11 cellular contexts compared by ENCODE assay signal in the genomic region with DNA sequence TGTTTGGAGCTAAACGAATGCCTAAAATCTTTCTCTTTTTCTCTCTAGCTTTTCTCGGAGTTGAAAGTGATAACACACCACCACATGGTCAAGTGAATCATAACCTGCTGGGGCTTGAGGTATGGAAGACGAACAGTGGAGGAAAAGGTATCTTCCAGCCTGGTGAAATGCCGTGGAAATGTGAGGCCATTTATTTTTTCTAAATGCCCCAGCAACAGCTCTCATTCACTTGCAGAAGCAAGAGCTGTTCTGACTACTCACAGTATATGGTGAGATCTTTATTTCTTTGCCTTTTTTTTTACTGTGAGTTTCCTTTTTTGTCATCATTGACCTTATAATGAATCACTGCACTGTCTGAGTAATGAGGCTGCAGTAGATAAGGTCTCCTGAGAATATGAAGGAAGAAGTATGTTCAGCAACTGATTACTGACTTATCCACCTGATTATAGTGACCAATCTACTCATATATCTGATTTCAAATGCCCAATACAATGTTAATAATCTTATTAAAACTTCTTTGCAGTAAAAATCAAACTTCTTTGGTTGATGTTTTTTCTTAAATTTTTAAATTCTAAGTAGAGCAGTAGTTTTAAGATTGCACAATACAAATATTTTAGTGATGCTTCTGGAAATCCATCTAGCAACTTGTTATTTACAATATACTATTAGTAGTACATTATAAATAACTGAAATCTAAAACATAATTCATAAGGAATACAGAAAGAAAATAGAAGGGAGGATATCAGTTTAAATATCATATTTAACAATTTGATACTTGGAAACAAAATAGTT.
DNase-seq lines count a peak whose midpoint lies in the region; ATAC-seq and TF ChIP-seq lines count a peak whose summit lies in the region.
"Had no signal": no experiment of that assay in that cellular context is flagged by ENCODE, and none has a peak within 500 bp of the region (broad histone marks: within the 10 kb centered on the region; RNA-seq: fewer than 3 reads in every experiment).

No MANE protein-coding gene starts in this region.

- no peak overlapping the region for H3K27ac ChIP-seq in aorta (ENCODE audit: low read depth in 1 of 2, low read length in 2 of 2)
- H3K27ac ChIP-seq: thoracic aorta had no signal

- CTCF ChIA-PET in activated naive CD4-positive, alpha-beta T cell treated with anti-CD3 and anti-CD28 coated beads, Interleukin-2, amount 10 ng/mL, durations not matched to agents 7 days and 5 days (lab: Charles Lee): no interaction called here

- ATAC-seq in activated naive CD4-positive, alpha-beta T cell treated with anti-CD3 and anti-CD28 coated beads, Interleukin-2, amount 50 U/mL, for 72 hours: peak; percentile 72 to 74
- ATAC-seq in HG03095 (IDR thresholded peaks at IDR 0.05; ENCODE audit: unreplicated experiment): peak; percentile 80
- peak; percentile 32 for ATAC-seq in stimulated activated naive CD8-positive, alpha-beta T cell treated with anti-CD3 and anti-CD28 coated beads, Interleukin-15, Interleukin-2, amounts not matched to agents 100 U/mL and 50 U/mL, for 24 hours
- no peak for ATAC-seq in aorta (ENCODE audit: low FRiP score)

- H3K27ac Mint-ChIP-seq in activated naive CD4-positive, alpha-beta T cell treated with anti-CD3 and anti-CD28 coated beads, Interleukin-2, amount 50 U/mL, for 72 hours: no peak overlapping the region
- no peak overlapping the region for H3K27ac Mint-ChIP-seq in activated naive CD4-positive, alpha-beta T cell treated with anti-CD3 and anti-CD28 coated beads, Interleukin-2, amount 10 ng/mL, durations not matched to agents 7 days and 5 days
- H3K27ac Mint-ChIP-seq: immature natural killer cell; T-helper 1 cell treated with Interleukin-12 subunit alpha and Interleukin-12 subunit beta and Interleukin-4 antibody, amounts not matched to agents 30 μg/mL and 1 μg/mL, for 36 hours had no signal

- no peak overlapping the region for H3K4me3 Mint-ChIP-seq in activated naive CD4-positive, alpha-beta T cell treated with anti-CD3 and anti-CD28 coated beads, Interleukin-2, amount 10 ng/mL, durations not matched to agents 7 days and 5 days
- H3K4me3 Mint-ChIP-seq: immature natural killer cell; T-helper 1 cell treated with Interleukin-12 subunit alpha and Interleukin-12 subunit beta and Interleukin-4 antibody, amounts not matched to agents 30 μg/mL and 1 μg/mL, for 36 hours had no signal

- peaks cover 4 to 9% of the 10 kb centered on the region in 2 donors for H3K9me3 Mint-ChIP-seq in activated naive CD4-positive, alpha-beta T cell treated with anti-CD3 and anti-CD28 coated beads, Interleukin-2, amount 50 U/mL, for 72 hours
- H3K9me3 Mint-ChIP-seq in activated naive CD4-positive, alpha-beta T cell treated with anti-CD3 and anti-CD28 coated beads, Interleukin-2, amount 10 ng/mL, durations not matched to agents 7 days and 5 days: no peaks in the 10 kb centered on the region
- H3K9me3 Mint-ChIP-seq: T-helper 1 cell treated with Interleukin-12 subunit alpha and Interleukin-12 subunit beta and Interleukin-4 antibody, amounts not matched to agents 30 μg/mL and 1 μg/mL, for 36 hours had no signal

- in situ Hi-C loops in astrocyte of the spinal cord (cut with HindIII; ENCODE audit: low sequenced_read_pairs): no loop called here

- 61 to 79% methylated on average over 4 of the region's 4 CpGs for WGBS in aorta, 2 donors

- no peaks in the 10 kb centered on the region for H3K9me3 ChIP-seq in aorta (ENCODE audit: control insufficient read depth, low read length)
- H3K9me3 ChIP-seq: thoracic aorta had no signal

- H3K36me3 ChIP-seq in aorta (ENCODE audit: control insufficient read depth in 1 of 2, insufficient read depth in 2 of 2, low read length in 1 of 2): no peaks in the 10 kb centered on the region
- H3K36me3 ChIP-seq: thoracic aorta had no signal

- DNase-seq in activated naive CD4-positive, alpha-beta T cell treated with anti-CD3 and anti-CD28 coated beads, Interleukin-2, amount 50 U/mL, for 72 hours (ENCODE audit: low spot score in 2 of 2): no peak
- DNase-seq in activated naive CD4-positive, alpha-beta T cell treated with anti-CD3 and anti-CD28 coated beads, Interleukin-2, amount 10 ng/mL, durations not matched to agents 7 days and 5 days: no peak
- DNase-seq in astrocyte of the spinal cord (ENCODE audit: low read depth, low spot score): peak; percentile 70
- DNase-seq in stimulated activated naive CD8-positive, alpha-beta T cell treated with anti-CD3 and anti-CD28 coated beads, Interleukin-15, Interleukin-2, amounts not matched to agents 100 U/mL and 50 U/mL, for 24 hours: no peak
- no peak for DNase-seq in DMS153 treated with DMSO at 0.1 percent for 48 hours (lab: John Stamatoyannopoulos, UW; ENCODE audit: unreplicated experiment)
- DNase-seq in MV-4-11 (lab: John Stamatoyannopoulos, UW): no peak
- DNase-seq in aorta: no peak
- DNase-seq: immature natural killer cell had no signal

- no peak for TF ChIP-seq CTCF in astrocyte of the spinal cord (IDR thresholded peaks at IDR 0.05; ENCODE audit: low read depth, low read length)

- no peaks in the 10 kb centered on the region for H3K36me3 Mint-ChIP-seq in activated naive CD4-positive, alpha-beta T cell treated with anti-CD3 and anti-CD28 coated beads, Interleukin-2, amount 50 U/mL, for 72 hours
- no peaks in the 10 kb centered on the region for H3K36me3 Mint-ChIP-seq in activated naive CD4-positive, alpha-beta T cell treated with anti-CD3 and anti-CD28 coated beads, Interleukin-2, amount 10 ng/mL, durations not matched to agents 7 days and 5 days
- H3K36me3 Mint-ChIP-seq: immature natural killer cell had no signal

- intact Hi-C loops in aorta (cut with DNase I): no loop called here

- no peaks in the 10 kb centered on the region for H3K27me3 ChIP-seq in aorta (ENCODE audit: control insufficient read depth in 1 of 2, insufficient read depth in 2 of 2, low read length in 1 of 2)

- H3K4me3 ChIP-seq in astrocyte of the spinal cord (ENCODE audit: low read depth, low read length) (no peak overlapping the region), aorta (ENCODE audit: low read length in 2 of 2) (no peak overlapping the region)
- H3K4me3 ChIP-seq: thoracic aorta had no signal

- no peaks in the 10 kb centered on the region for H3K27me3 Mint-ChIP-seq in activated naive CD4-positive, alpha-beta T cell treated with anti-CD3 and anti-CD28 coated beads, Interleukin-2, amount 10 ng/mL, durations not matched to agents 7 days and 5 days

- H3K4me1 ChIP-seq in aorta (ENCODE audit: control insufficient read depth in 1 of 2, insufficient read depth in 2 of 2, low read length in 2 of 2): no peaks in the 10 kb centered on the region

- H3K4me1 Mint-ChIP-seq in activated naive CD4-positive, alpha-beta T cell treated with anti-CD3 and anti-CD28 coated beads, Interleukin-2, amount 10 ng/mL, durations not matched to agents 7 days and 5 days: no peaks in the 10 kb centered on the region
- H3K4me1 Mint-ChIP-seq: immature natural killer cell had no signal
